Comparison of ENCODE assay signal across 23 cellular contexts in genomic region chr4:8431553-8431952, GRCh38.
"Had no signal": no experiment of that assay in that cellular context is flagged by ENCODE, and none has a peak within 500 bp of the region (broad histone marks: within the 10 kb centered on the region; RNA-seq: fewer than 3 reads in every experiment).

No MANE protein-coding gene starts in this region.

- H3K9ac ChIP-seq: parathyroid adenoma had no signal

- H3K9me3 ChIP-seq: esophagus squamous epithelium, testis, tibial artery had no signal

- FAIRE-seq: colon, endothelial cell of umbilical vein, keratinocyte had no signal

- H3K27ac ChIP-seq: esophagus squamous epithelium, parathyroid adenoma, testis, tibial artery had no signal

- H3K27me3 ChIP-seq: esophagus squamous epithelium, testis, tibial artery had no signal

- DNase-seq: central memory CD4-positive, alpha-beta T cell; effector CD8-positive, alpha-beta T cell; esophagus squamous epithelium; foreskin melanocyte; mesenchymal stem cell; midbrain; naive thymus-derived CD4-positive, alpha-beta T cell; stimulated activated CD4-positive, alpha-beta T cell treated with anti-CD3 and anti-CD28 coated beads, Interleukin-12 subunit alpha, Interleukin-12 subunit beta, amount 100 ng/mL, for 4 hours; stimulated activated CD4-positive, alpha-beta T cell treated with anti-CD3 and anti-CD28 coated beads, Interleukin-1b, Interleukin-23, amount 100 ng/mL, for 48 hours; stimulated activated CD4-positive, alpha-beta T cell treated with anti-CD3 and anti-CD28 coated beads, Interleukin-4, amount 100 ng/mL, for 1 hour; stimulated activated CD8-positive, alpha-beta memory T cell treated with anti-CD3 and anti-CD28 coated beads, Interleukin-4, amount 100 ng/mL, for 48 hours; stimulated activated naive CD8-positive, alpha-beta T cell treated with anti-CD3 and anti-CD28 coated beads, Interleukin-15, Interleukin-2, amounts not matched to agents 100 U/mL and 50 U/mL, for 24 hours; substantia nigra; testis; tibial artery had no signal

- H3K36me3 Mint-ChIP-seq: type B pancreatic cell had no signal

- H3K4me3 ChIP-seq: esophagus squamous epithelium, smooth muscle cell, testis, tibial artery had no signal

- H3K9me3 Mint-ChIP-seq: type B pancreatic cell had no signal

- H3K27ac Mint-ChIP-seq: progenitor cell of endocrine pancreas had no signal

- H3K4me2 ChIP-seq: smooth muscle cell had no signal

- H3K27me3 Mint-ChIP-seq: naive thymus-derived CD4-positive, alpha-beta T cell; progenitor cell of endocrine pancreas; type B pancreatic cell had no signal

- H3K4me3 Mint-ChIP-seq: type B pancreatic cell had no signal

- H3K36me3 ChIP-seq: tibial artery had no signal

- ATAC-seq: naive thymus-derived CD4-positive, alpha-beta T cell; sciatic nerve; stimulated activated naive CD8-positive, alpha-beta T cell treated with anti-CD3 and anti-CD28 coated beads, Interleukin-15, Interleukin-2, amounts not matched to agents 100 U/mL and 50 U/mL, for 24 hours had no signal

- H2AFZ ChIP-seq: parathyroid adenoma had no signal

- H3K4me1 ChIP-seq: parathyroid adenoma had no signal
